In the genomic region with DNA sequence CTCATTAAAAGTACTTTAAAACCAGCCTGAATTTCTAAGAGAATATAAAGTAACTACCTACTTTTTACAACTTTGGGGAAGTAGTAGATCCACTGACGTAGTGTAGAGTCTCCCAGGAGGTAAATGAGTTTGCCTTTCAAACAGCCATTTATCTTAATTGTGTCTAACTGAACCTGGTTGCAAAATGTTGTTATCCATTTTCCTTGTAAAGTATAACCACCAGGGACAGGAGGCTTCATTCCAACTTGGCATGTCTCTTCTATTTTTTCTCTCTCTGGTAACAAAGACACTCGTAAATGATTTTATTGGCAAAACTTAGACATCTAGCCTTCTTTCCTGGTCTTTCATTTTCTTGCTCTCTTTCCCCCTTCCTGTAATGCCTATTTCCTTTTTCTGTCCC, we compare ENCODE assay signal across 31 cellular contexts. TPM values are rescaled to one million over a fixed set of nuclear protein-coding genes. Genes with fewer than 3 reads are reported as not detected.
"Had no signal": no experiment of that assay in that cellular context is flagged by ENCODE, and none has a peak within 500 bp of the region (broad histone marks: within the 10 kb centered on the region; RNA-seq: fewer than 3 reads in every experiment).

No MANE protein-coding gene starts in this region.

- ATAC-seq: Panc1 had no signal

- DNase-seq: activated B cell treated with CpG ODN at 0.5 μM for 24 hours; activated CD4-positive, alpha-beta memory T cell treated with anti-CD3 and anti-CD28 coated beads, Interleukin-2, amount 10 ng/mL, durations not matched to agents 7 days and 5 days; activated CD4-positive, alpha-beta T cell treated with anti-CD3 and anti-CD28 coated beads for 1 hour; activated CD4-positive, alpha-beta T cell treated with anti-CD3 and anti-CD28 coated beads, Interleukin-2, amount 50 U/mL, for 1 hour; activated T-cell treated with anti-CD3 and anti-CD28 coated beads for 4 hours; activated T-cell treated with anti-CD3 and anti-CD28 coated beads, Interleukin-2, amount 50 U/mL, for 48 hours; brain microvascular endothelial cell; IMR-90; KG1; MG63; MV-4-11; NCI-H1092 treated with DMSO at 0.1 percent for 48 hours; NCI-H1417 treated with DMSO at 0.1 percent for 48 hours; NCI-H1694; NCI-H2029; NCI-H2107; NCI-H2171 treated with DMSO at 0.1 percent for 48 hours; NCI-H226; NCI-H526 treated with DMSO at 0.1 percent for 48 hours; NCI-H82; OCI-M1; RPMI8226; SHP77 had no signal

- H3K27ac ChIP-seq: brain microvascular endothelial cell, cardiac muscle cell had no signal

- H3K36me3 ChIP-seq: brain microvascular endothelial cell, cardiac muscle cell, MG63 had no signal

- H3K27me3 ChIP-seq: brain microvascular endothelial cell, cardiac muscle cell, MG63 had no signal

- H3K9me3 ChIP-seq: MG63 had no signal

- H3K4me3 ChIP-seq: cardiac muscle cell, MG63 had no signal

RNA-seq across cellular contexts. Expression of gene NXPE1, which starts 36.9 kb away (rescaled TPM):
- total RNA-seq: activated B cell treated with CpG ODN at 0.5 μM for 24 hours; activated CD4-positive, alpha-beta memory T cell treated with anti-CD3 and anti-CD28 coated beads, Interleukin-2, amount 10 ng/mL, durations not matched to agents 7 days and 5 days; activated CD8-positive, alpha-beta memory T cell treated with anti-CD3 and anti-CD28 coated beads for 36 hours; activated T-helper 2 cell treated with anti-CD3 and anti-CD28 coated beads, Interferon-gamma antibody, Interleukin-2, Interleukin-4, amounts not matched to agents 10 μg/mL and 5 μg/mL and 100 μg/mL, durations not matched to agents 14 hours and 24 hours and 36 hours; astrocyte; cardiac muscle cell; IMR-90; LHCN-M2; NCI-H460; SK-MEL-5 had no signal
- polyA plus RNA-seq: cardiac muscle cell, IMR-90 had no signal
